ENCODE assay signal across 26 cellular contexts in the genomic region with DNA sequence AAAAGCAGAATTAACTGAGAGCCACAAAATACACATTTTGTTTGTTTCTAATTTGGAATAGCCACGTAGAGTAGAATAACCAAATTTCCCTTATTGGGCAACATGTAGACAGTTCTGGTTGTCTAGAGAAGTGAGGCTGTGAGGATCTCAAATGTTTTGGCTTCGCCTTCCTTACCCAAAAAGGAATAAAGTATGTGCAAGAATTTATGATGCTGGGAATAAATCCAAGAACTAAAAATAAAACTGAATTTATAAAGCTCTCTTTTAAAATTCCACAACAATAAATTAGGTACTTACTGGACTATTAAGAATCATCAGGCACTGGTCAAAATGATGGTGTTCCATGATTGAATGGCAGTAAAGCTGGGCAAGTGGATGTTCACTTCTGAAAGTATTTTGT.
DNase-seq lines count a peak whose midpoint lies in the region; ATAC-seq and TF ChIP-seq lines count a peak whose summit lies in the region.
"Had no signal": no experiment of that assay in that cellular context is flagged by ENCODE, and none has a peak within 500 bp of the region (broad histone marks: within the 10 kb centered on the region; RNA-seq: fewer than 3 reads in every experiment).

No MANE protein-coding gene starts in this region.

- peaks cover 42% of the 10 kb centered on the region for H3K4me1 Mint-ChIP-seq in HFFc6 (ENCODE audit: low read depth)
- H3K4me1 Mint-ChIP-seq: GM23338 had no signal

- ATAC-seq in HG03139 (IDR thresholded peaks at IDR 0.05; ENCODE audit: unreplicated experiment) = no peak
- ATAC-seq: A549, GM23338, upper lobe of right lung had no signal

- no peak overlapping the region; the same call in 1 of the 2 replicates for H3K27ac Mint-ChIP-seq in HFFc6
- H3K27ac Mint-ChIP-seq: dendritic cell treated with granulocyte-macrophage colony-stimulating factor and Interleukin-4, amounts not matched to agents 40 ng/mL and 50 ng/mL, for 4 days; GM23338; nephron progenitor cell; stimulated activated naive CD8-positive, alpha-beta T cell treated with anti-CD3 and anti-CD28 coated beads, Interleukin-15, Interleukin-2, amounts not matched to agents 100 ng/mL and 50 ng/mL, for 24 hours had no signal

- peak overlapping the region; percentile 68 for H3K27ac ChIP-seq in rectal smooth muscle tissue (ENCODE audit: low read depth, low read length)
- H3K27ac ChIP-seq: A549, breast epithelium, KMS-11, SJSA1, WERI-Rb-1 had no signal

- no peak overlapping the region for H3K9ac ChIP-seq in rectal smooth muscle tissue (ENCODE audit: low read length)
- H3K9ac ChIP-seq: KMS-11 had no signal

- peaks cover 18% of the 10 kb centered on the region for H3K4me1 ChIP-seq in rectal smooth muscle tissue (ENCODE audit: control insufficient read depth, insufficient read depth, low read length)
- H3K4me1 ChIP-seq: A549, breast epithelium, SJSA1, upper lobe of right lung had no signal

- H3K9me3 Mint-ChIP-seq in HFFc6 = no peaks in the 10 kb centered on the region
- H3K9me3 Mint-ChIP-seq: dendritic cell treated with granulocyte-macrophage colony-stimulating factor and Interleukin-4, amounts not matched to agents 40 ng/mL and 50 ng/mL, for 4 days; GM23338; nephron progenitor cell; stimulated activated naive CD8-positive, alpha-beta T cell treated with anti-CD3 and anti-CD28 coated beads, Interleukin-15, Interleukin-2, amounts not matched to agents 100 ng/mL and 50 ng/mL, for 24 hours had no signal

- H3K36me3 ChIP-seq in rectal smooth muscle tissue (ENCODE audit: control insufficient read depth, insufficient read depth, low read length) = peaks cover 15% of the 10 kb centered on the region
- H3K36me3 ChIP-seq: breast epithelium had no signal

- DNase-seq in AG04449 (ENCODE audit: low read depth, low spot score) (peak; percentile 45), HFFc6 (peak; percentile 27), fibroblast of peridontal ligament (ENCODE audit: extremely low read depth) (peak; percentile 83), NCI-H1048 (lab: John Stamatoyannopoulos, UW) (no peak), NCI-H1930 (lab: John Stamatoyannopoulos, UW) (no peak)
- no peak for DNase-seq in stimulated activated CD4-positive, alpha-beta T cell treated with anti-CD3 and anti-CD28 coated beads, Interleukin-12 subunit alpha, Interleukin-12 subunit beta, amount 100 ng/mL, for 4 hours
- DNase-seq: activated CD4-positive, alpha-beta T cell treated with anti-CD3 and anti-CD28 coated beads, Interleukin-2, amount 50 U/mL, for 1 hour; activated CD8-positive, alpha-beta memory T cell treated with anti-CD3 and anti-CD28 coated beads, Interleukin-2, amount 50 U/mL, for 4 hours; kidney glomerular epithelial cell; MV-4-11; NCI-H2029; nephron progenitor cell; posterior cingulate gyrus; T-helper 2 cell; upper lobe of right lung; WERI-Rb-1 had no signal

- peaks cover 25% of the 10 kb centered on the region for H3K36me3 Mint-ChIP-seq in HFFc6 (ENCODE audit: low read depth)

- TF ChIP-seq CTCF in AG04449 (IDR thresholded peaks at IDR 0.05; ENCODE audit: insufficient read depth, low read length, missing control alignments) (no peak), HFFc6 (IDR thresholded peaks at IDR 0.05) (no peak)

- no peaks in the 10 kb centered on the region for H3K27me3 ChIP-seq in rectal smooth muscle tissue (ENCODE audit: control insufficient read depth, insufficient read depth, low read length)
- H3K27me3 ChIP-seq: breast epithelium, SJSA1, upper lobe of right lung had no signal

- H3K4me3 ChIP-seq in AG04449 (ENCODE audit: low read depth, low read length) (no peak overlapping the region), rectal smooth muscle tissue (ENCODE audit: low read length) (no peak overlapping the region)
- H3K4me3 ChIP-seq: A549, breast epithelium, GM23338, SJSA1, skin epidermis, upper lobe of right lung had no signal

- no peaks in the 10 kb centered on the region; the same call in 1 of the 2 replicates for H3K27me3 Mint-ChIP-seq in HFFc6 (ENCODE audit: insufficient read depth)
- H3K27me3 Mint-ChIP-seq: dendritic cell treated with granulocyte-macrophage colony-stimulating factor and Interleukin-4, amounts not matched to agents 40 ng/mL and 50 ng/mL, for 4 days; stimulated activated naive CD8-positive, alpha-beta T cell treated with anti-CD3 and anti-CD28 coated beads, Interleukin-15, Interleukin-2, amounts not matched to agents 100 ng/mL and 50 ng/mL, for 24 hours had no signal

- CTCF ChIA-PET in AG04449 (lab: Yijun Ruan, JAX) = interaction anchor here (1.1 to 2.2 kb wide), 3 partner anchors 16 to 530 kb away, joined by 3 to 6 read pairs (median 3); no protein-coding TSS in a partner anchor

- no peak overlapping the region for H3K4me3 Mint-ChIP-seq in HFFc6
- H3K4me3 Mint-ChIP-seq: dendritic cell treated with granulocyte-macrophage colony-stimulating factor and Interleukin-4, amounts not matched to agents 40 ng/mL and 50 ng/mL, for 4 days; GM23338; nephron progenitor cell; stimulated activated naive CD8-positive, alpha-beta T cell treated with anti-CD3 and anti-CD28 coated beads, Interleukin-15, Interleukin-2, amounts not matched to agents 100 ng/mL and 50 ng/mL, for 24 hours had no signal

- POLR2A ChIA-PET in AG04449 (lab: Yijun Ruan, JAX) = no interaction called here

Comparison
In these comparisons a context has a peak if more than half of its experiments do, and no peak if none do; other contexts are left out.
1. DNase-seq: peak in AG04449 (single experiment), HFFc6 (single experiment) and fibroblast of peridontal ligament (single experiment); none in stimulated activated CD4-positive, alpha-beta T cell treated with anti-CD3 and anti-CD28 coated beads, Interleukin-12 subunit alpha, Interleukin-12 subunit beta, amount 100 ng/mL, for 4 hours (single experiment), NCI-H1048 (single experiment) and NCI-H1930 (0 of 2).